8 cellular contexts compared by ENCODE assay signal in the genomic region with DNA sequence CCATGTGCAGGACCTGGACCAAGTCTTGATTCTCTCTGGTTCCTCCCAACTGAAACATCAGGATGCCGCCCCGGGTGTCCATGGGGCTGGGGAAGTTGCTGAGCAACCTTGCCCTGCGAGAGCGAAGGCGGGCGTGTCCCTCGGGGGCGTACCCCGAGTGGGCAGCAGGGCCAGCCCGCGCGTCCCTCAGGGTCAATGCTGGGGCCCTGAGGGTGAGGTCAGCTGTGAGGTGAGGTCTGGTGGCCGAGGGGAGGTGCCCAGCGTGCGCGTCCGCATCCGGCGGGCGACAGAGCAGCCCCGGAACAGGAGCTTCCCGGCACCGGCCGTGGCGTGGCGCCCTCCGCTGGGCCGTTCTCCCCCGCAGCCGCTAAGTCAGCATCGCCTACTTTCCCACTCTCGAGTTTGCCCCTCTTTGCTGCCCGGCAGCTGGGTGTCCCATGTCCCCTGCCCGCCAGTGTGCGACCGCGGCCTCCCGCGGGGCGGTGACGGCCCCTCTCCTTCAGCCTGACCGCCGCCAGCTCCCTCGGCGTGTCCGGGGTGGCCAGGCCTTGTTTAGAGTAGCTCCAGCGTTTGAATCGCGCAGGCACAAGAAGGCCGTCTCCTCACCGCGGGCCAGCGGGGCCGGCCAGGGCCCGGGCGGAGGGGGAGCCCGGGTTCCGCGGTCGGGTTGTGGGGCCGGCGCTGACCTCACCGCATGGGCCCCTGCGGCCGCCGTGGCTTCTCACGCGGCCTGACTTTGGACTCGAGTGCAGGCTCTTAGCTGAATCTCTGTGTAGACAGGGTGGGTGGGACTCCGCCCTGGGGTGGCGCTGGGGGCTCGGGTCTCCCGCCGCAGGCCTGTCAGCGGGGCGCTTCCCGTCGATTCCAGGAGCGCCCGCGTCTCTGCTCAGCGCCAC. TPM values are rescaled to one million over a fixed set of nuclear protein-coding genes. Genes with fewer than 3 reads are reported as not detected.
DNase-seq lines count a peak whose midpoint lies in the region; ATAC-seq and TF ChIP-seq lines count a peak whose summit lies in the region.

No MANE protein-coding gene starts in this region.

- H3K4me3 ChIP-seq in GM06990 (replicated peaks; ENCODE audit: low read depth, low read length) (peak overlapping the region; percentile 69), HEK293 (ENCODE audit: low read depth, low read length) (peak overlapping the region; percentile 36), fibroblast of the aortic adventitia (ENCODE audit: low read depth, low read length) (peak overlapping the region; percentile 41), tibial nerve (peak overlapping the region; percentile 42 to 69 (median 64))

- no peak overlapping the region for H3K27ac Mint-ChIP-seq in activated T-cell treated with anti-CD3 and anti-CD28 coated beads, Interleukin-2, amount 50 U/mL, for 72 hours

- H3K4me1 Mint-ChIP-seq in activated T-cell treated with anti-CD3 and anti-CD28 coated beads, Interleukin-2, amount 50 U/mL, for 72 hours (ENCODE audit: low read depth) = peaks cover 3% of the 10 kb centered on the region

- H3K9me3 Mint-ChIP-seq in activated T-cell treated with anti-CD3 and anti-CD28 coated beads, Interleukin-2, amount 50 U/mL, for 72 hours = no peaks in the 10 kb centered on the region

- peak; percentile 81 to 88 for ATAC-seq in activated T-cell treated with anti-CD3 and anti-CD28 coated beads, Interleukin-2, amount 50 U/mL, for 72 hours (replicated peaks in 1 of 2)

- H3K27me3 Mint-ChIP-seq in activated T-cell treated with anti-CD3 and anti-CD28 coated beads, Interleukin-2, amount 50 U/mL, for 72 hours (ENCODE audit: low read depth) = peaks cover 21% of the 10 kb centered on the region

- TF ChIP-seq CTCF in GM06990 (IDR thresholded peaks at IDR 0.05; ENCODE audit: insufficient read depth, low read length, poor library complexity, severe bottlenecking) (peak; percentile 66), HEK293 (tag by site-specific recombination; IDR thresholded peaks at IDR 0.05) (peak; percentile 97), fibroblast of the aortic adventitia (IDR thresholded peaks at IDR 0.05; ENCODE audit: insufficient read depth, low read length) (peak; percentile 32), tibial nerve (IDR thresholded peaks at IDR 0.05) (peak; percentile 25 to 64 (median 52))

- H3K4me1 ChIP-seq in HEK293 (ENCODE audit: control insufficient read depth, insufficient read depth, low read length) (no peaks in the 10 kb centered on the region; the same call in 1 of the 2 replicates), tibial nerve (peaks cover 0 to 27% (median 9%) of the 10 kb centered on the region in 4 donors)

- TF ChIP-seq EP300 in tibial nerve (IDR thresholded peaks at IDR 0.05) = peak in 1 of 2 donors; percentile 49

- H3K27ac ChIP-seq in HEK293 (ENCODE audit: extremely low read depth, low read depth, low read length) = peak overlapping the region; percentile 89
- H3K27ac ChIP-seq in tibial nerve = peak overlapping the region in 3 of 4 donors; percentile 81 to 92 (median 83)

- POLR2A ChIA-PET in HEK293 (lab: Yijun Ruan, JAX) = interaction anchor here (0.6 to 1.7 kb wide), 5 partner anchors 9 to 319 kb away, joined by 3 to 10 read pairs (median 3); partner anchors contain the start of genes GJA3 and ZMYM5

- 0% methylated on average over 10 to 55 of the region's 82 CpGs for WGBS in tibial nerve, 2 donors

- H3K9me3 ChIP-seq in HEK293 (ENCODE audit: control insufficient read depth, insufficient read depth, low read depth, low read length) (no peaks in the 10 kb centered on the region), tibial nerve (no peaks in the 10 kb centered on the region)

- DNase-seq in GM06990 (ENCODE audit: extremely low read depth, insufficient read length) (peak; percentile 60), NCI-H526 treated with DMSO at 0.1 percent for 48 hours (lab: John Stamatoyannopoulos, UW) (peak; percentile 59), fibroblast of the aortic adventitia (ENCODE audit: low read depth) (peak; percentile 30), myocyte (ENCODE audit: low read depth) (peak; percentile 61), tibial nerve (ENCODE audit: low spot score in 2 of 2) (peak in 1 of 2 donors; percentile 26), middle frontal gyrus (ENCODE audit: extremely low spot score, low spot score) (no peak)
- DNase-seq in activated T-cell treated with anti-CD3 and anti-CD28 coated beads, Interleukin-2, amount 50 U/mL, for 72 hours = peak; percentile 65 to 74

- H3K36me3 ChIP-seq in GM06990 (ENCODE audit: control insufficient read depth, insufficient read depth, low read length) (no peaks in the 10 kb centered on the region), HEK293 (ENCODE audit: control insufficient read depth in 2 of 2, insufficient read depth in 1 of 2, low read length in 2 of 2) (no peaks in the 10 kb centered on the region), tibial nerve (no peaks in the 10 kb centered on the region)

- H3K27me3 ChIP-seq in GM06990 (replicated peaks; ENCODE audit: control insufficient read depth, insufficient read depth, low read length) (0 out of 2 replicates have a peak, but pooled peaks cover 1% of the 10 kb centered on the region), tibial nerve (peaks cover 0 to 27% of the 10 kb centered on the region in 2 donors)

- H3K4me3 Mint-ChIP-seq in activated T-cell treated with anti-CD3 and anti-CD28 coated beads, Interleukin-2, amount 50 U/mL, for 72 hours = peak overlapping the region; percentile 70 to 72

- no peak for TF ChIP-seq POLR2A in tibial nerve (IDR thresholded peaks at IDR 0.05)

- H3K36me3 Mint-ChIP-seq in activated T-cell treated with anti-CD3 and anti-CD28 coated beads, Interleukin-2, amount 50 U/mL, for 72 hours (ENCODE audit: insufficient read depth in 2 of 2) = no peaks in the 10 kb centered on the region

- CTCF ChIA-PET in HEK293 (lab: Yijun Ruan, JAX) = interaction anchor here (0.6 to 1.6 kb wide), 14 partner anchors 12 to 251 kb away, joined by 3 to 6 read pairs (median 4); no protein-coding TSS in a partner anchor

TF ChIP-seq in HEK293, 187 proteins besides CTCF, POLR2A, EP300 and RAD21 (continues in another document):
- TF ChIP-seq, protein P1, sequence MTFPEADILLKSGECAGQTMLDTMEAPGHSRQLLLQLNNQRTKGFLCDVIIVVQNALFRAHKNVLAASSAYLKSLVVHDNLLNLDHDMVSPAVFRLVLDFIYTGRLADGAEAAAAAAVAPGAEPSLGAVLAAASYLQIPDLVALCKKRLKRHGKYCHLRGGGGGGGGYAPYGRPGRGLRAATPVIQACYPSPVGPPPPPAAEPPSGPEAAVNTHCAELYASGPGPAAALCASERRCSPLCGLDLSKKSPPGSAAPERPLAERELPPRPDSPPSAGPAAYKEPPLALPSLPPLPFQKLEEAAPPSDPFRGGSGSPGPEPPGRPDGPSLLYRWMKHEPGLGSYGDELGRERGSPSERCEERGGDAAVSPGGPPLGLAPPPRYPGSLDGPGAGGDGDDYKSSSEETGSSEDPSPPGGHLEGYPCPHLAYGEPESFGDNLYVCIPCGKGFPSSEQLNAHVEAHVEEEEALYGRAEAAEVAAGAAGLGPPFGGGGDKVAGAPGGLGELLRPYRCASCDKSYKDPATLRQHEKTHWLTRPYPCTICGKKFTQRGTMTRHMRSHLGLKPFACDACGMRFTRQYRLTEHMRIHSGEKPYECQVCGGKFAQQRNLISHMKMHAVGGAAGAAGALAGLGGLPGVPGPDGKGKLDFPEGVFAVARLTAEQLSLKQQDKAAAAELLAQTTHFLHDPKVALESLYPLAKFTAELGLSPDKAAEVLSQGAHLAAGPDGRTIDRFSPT (tag by site-specific recombination; IDR thresholded peaks at IDR 0.05) = peak; percentile 84
- TF ChIP-seq ZNF555 (tag by site-specific recombination; conservative IDR thresholded peaks at IDR 0.05) (no peak), ZNF354C (tag by site-specific recombination; IDR thresholded peaks at IDR 0.05; ENCODE audit: borderline replicate concordance, low read depth) (no peak), KLF10 (tag by site-specific recombination; IDR thresholded peaks at IDR 0.05) (0 out of 2 replicates have a peak, but pooled peaks have one; percentile 4), ZNF155 (tag by site-specific recombination; IDR thresholded peaks at IDR 0.05) (no peak), ZNF184 (tag by site-specific recombination; IDR thresholded peaks at IDR 0.05) (no peak), ZNF777 (tag by site-specific recombination; IDR thresholded peaks at IDR 0.05; ENCODE audit: borderline replicate concordance) (0 out of 2 replicates have a peak, but pooled peaks have one; percentile 13), ZNF10 (tag by site-specific recombination; IDR thresholded peaks at IDR 0.05) (0 out of 2 replicates have a peak, but pooled peaks have one; percentile 10), YY1 (tag by site-specific recombination; IDR thresholded peaks at IDR 0.05) (peak; percentile 46; the same call in 1 of the 2 replicates), IKZF3 (tag by site-specific recombination; IDR thresholded peaks at IDR 0.05) (0 out of 2 replicates have a peak, but pooled peaks have one; percentile 51), ZBTB17 (tag by site-specific recombination; IDR thresholded peaks at IDR 0.05) (peak; percentile 69), ZSCAN30 (tag by site-specific recombination; IDR thresholded peaks at IDR 0.05) (peak; percentile 15; the same call in 1 of the 2 replicates), KLF9 (tag by site-specific recombination; IDR thresholded peaks at IDR 0.05; ENCODE audit: low read depth) (peak; percentile 87), ZSCAN16 (tag by site-specific recombination; IDR thresholded peaks at IDR 0.05) (peak; percentile 14; the same call in 1 of the 2 replicates)

RNA-seq across cellular contexts. Expression of gene GJA3, which starts 33.0 kb away (rescaled TPM):
- under 1 TPM; 0.67 to 0.74 TPM for total RNA-seq in activated T-cell treated with anti-CD3 and anti-CD28 coated beads, Interleukin-2, amount 50 U/mL, for 72 hours
- total RNA-seq in fibroblast of the aortic adventitia (ENCODE audit: low replicate concordance) (0.82 and 0.90 TPM in 2 replicates), myocyte (0.05 and 0.59 TPM in 2 replicates), tibial nerve (under 1 TPM in 1 of 4 donors, not detected in 3; under 0.01 TPM)
- 0.08 TPM for polyA plus RNA-seq in myocyte (2012)

Comparison
In these comparisons a context has a peak if more than half of its experiments do, and no peak if none do; other contexts are left out.
1. CTCF ChIP-seq: peak in every context shown above with its lines; median percentile 97 in HEK293; 66 in GM06990; 52 in tibial nerve; 32 in fibroblast of the aortic adventitia.